8 cellular contexts compared by ENCODE assay signal in the genomic region with DNA sequence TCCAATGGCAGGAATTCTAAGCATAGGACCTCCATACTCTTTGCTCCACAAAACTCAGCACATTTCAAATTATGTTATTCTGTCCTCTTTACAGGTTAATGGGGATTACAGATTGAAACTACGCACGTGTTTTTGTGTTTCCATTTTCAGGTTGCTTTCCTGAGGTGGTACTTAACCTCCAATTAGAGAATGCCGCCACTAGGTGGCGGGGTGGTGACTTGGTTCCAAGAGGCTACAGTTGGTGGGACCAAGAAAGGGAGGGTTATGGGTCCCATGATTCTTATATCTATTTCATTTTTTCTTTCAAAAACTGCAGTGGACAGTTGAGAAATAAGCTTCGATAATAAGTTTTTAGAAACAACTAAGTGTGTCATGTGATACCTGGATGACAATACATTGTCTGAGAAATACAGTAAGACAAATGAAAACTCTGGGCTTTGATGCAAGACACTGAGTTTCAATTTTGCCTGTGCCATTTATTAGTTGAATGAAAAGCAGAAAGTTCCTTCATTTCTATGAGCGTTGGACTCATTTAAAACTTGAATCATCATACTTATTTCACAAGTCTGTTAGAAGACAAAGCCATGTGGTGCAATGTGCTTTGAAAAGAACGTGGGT.
DNase-seq lines count a peak whose midpoint lies in the region; FAIRE-seq and TF ChIP-seq lines count a peak whose summit lies in the region.

No MANE protein-coding gene starts in this region.

- peak; percentile 86 for TF ChIP-seq CTCF in mesothelial cell of epicardium (IDR thresholded peaks at IDR 0.05; ENCODE audit: unreplicated experiment)

- H3K4me3 Mint-ChIP-seq in mesothelial cell of epicardium: no peak overlapping the region

- peak; percentile 90 for FAIRE-seq in H54 (lab: Jason Lieb, UNC)

- TF ChIP-seq POLR2A in H54 (IDR thresholded peaks at IDR 0.05; ENCODE audit: low read depth, low read length): no peak

- no peak overlapping the region for H3K27ac Mint-ChIP-seq in mesothelial cell of epicardium

- in situ Hi-C loops in KBM-7 (cut with MboI; ENCODE audit: low pct_unique_long_range_greater_than_20kb, low sequenced_read_pairs): no loop called here
- in situ Hi-C loops in SK-MEL-5 (cut with HindIII; ENCODE audit: low pct_unique_long_range_greater_than_20kb, low sequenced_read_pairs): no loop called here

- no peaks in the 10 kb centered on the region for H3K36me3 Mint-ChIP-seq in mesothelial cell of epicardium

- peak; percentile 53 for DNase-seq in SIG-M5 treated with dmso at 0.1 percent for 504 hours (lab: John Stamatoyannopoulos, UW; ENCODE audit: unreplicated experiment)
- no peak for DNase-seq in SIG-M5 (lab: John Stamatoyannopoulos, UW)
- peak; percentile 15 for DNase-seq in H54 (ENCODE audit: insufficient read length, low spot score)
- peak; percentile 47 for DNase-seq in KBM-7
- peak; percentile 70 for DNase-seq in SK-MEL-5 (ENCODE audit: low read depth, low spot score)
- DNase-seq in cerebellar cortex (ENCODE audit: low spot score): peak; percentile 25
- DNase-seq in mesothelial cell of epicardium (ENCODE audit: low spot score in 2 of 2, unreplicated experiment in 2 of 2): peak; percentile 33 to 49
- DNase-seq in mesenteric fat pad (ENCODE audit: low spot score): no peak

- H3K9me3 Mint-ChIP-seq in mesothelial cell of epicardium: peaks cover 4% of the 10 kb centered on the region

- H3K4me1 Mint-ChIP-seq in mesothelial cell of epicardium: no peaks in the 10 kb centered on the region

- peaks cover 4% of the 10 kb centered on the region for H3K27me3 Mint-ChIP-seq in mesothelial cell of epicardium (ENCODE audit: low read depth)

Comparison
In these comparisons a context has a peak if more than half of its experiments do, and no peak if none do; other contexts are left out.
1. DNase-seq: peak in SIG-M5 treated with dmso at 0.1 percent for 504 hours (single experiment), H54 (single experiment), KBM-7 (single experiment), SK-MEL-5 (single experiment), cerebellar cortex (single experiment) and mesothelial cell of epicardium (2 of 2); none in SIG-M5 (single experiment) and mesenteric fat pad (single experiment).